In genomic region chr1:151399890-151400235, GRCh38 we compare ENCODE assay signal across 8 cellular contexts. TPM values are rescaled to one million over a fixed set of nuclear protein-coding genes. Genes with fewer than 3 reads are reported as not detected.
A peak's percentile ranks its signal among the peaks of the same experiment; 100 is the strongest.
DNase-seq lines count a peak whose midpoint lies in the region; ATAC-seq lines count a peak whose summit lies in the region.

No MANE protein-coding gene starts in this region.

- H3K27ac Mint-ChIP-seq in stimulated activated naive CD8-positive, alpha-beta T cell treated with anti-CD3 and anti-CD28 coated beads, Interleukin-15, Interleukin-2, amounts not matched to agents 100 ng/mL and 50 ng/mL, for 24 hours: peak overlapping the region; percentile 98

- DNase-seq in activated CD8-positive, alpha-beta memory T cell treated with anti-CD3 and anti-CD28 coated beads, Interleukin-2, amount 50 U/mL, for 48 hours: peak; percentile 64
- DNase-seq in activated CD8-positive, alpha-beta memory T cell treated with anti-CD3 and anti-CD28 coated beads, Interleukin-2, amount 50 U/mL, for 4 hours: no peak
- DNase-seq in OCI-M1 (lab: John Stamatoyannopoulos, UW): peak; percentile 52
- DNase-seq in caudate nucleus (lab: John Stamatoyannopoulos, UW): peak in 2 of 61 donors; percentile 29 to 32
- DNase-seq in left lobe of liver (ENCODE audit: low spot score): no peak

- no peaks in the 10 kb centered on the region for H3K9me3 Mint-ChIP-seq in stimulated activated naive CD8-positive, alpha-beta T cell treated with anti-CD3 and anti-CD28 coated beads, Interleukin-15, Interleukin-2, amounts not matched to agents 100 ng/mL and 50 ng/mL, for 24 hours

- peaks cover 43% of the 10 kb centered on the region for H3K36me3 Mint-ChIP-seq in stimulated activated naive CD8-positive, alpha-beta T cell treated with anti-CD3 and anti-CD28 coated beads, Interleukin-15, Interleukin-2, amounts not matched to agents 100 ng/mL and 50 ng/mL, for 24 hours (ENCODE audit: low read depth)

- H3K27me3 Mint-ChIP-seq in stimulated activated naive CD8-positive, alpha-beta T cell treated with anti-CD3 and anti-CD28 coated beads, Interleukin-15, Interleukin-2, amounts not matched to agents 100 ng/mL and 50 ng/mL, for 24 hours: no peaks in the 10 kb centered on the region

- H3K27ac ChIP-seq in caudate nucleus (ENCODE audit: low read depth, low read length): peak overlapping the region; percentile 98

- ATAC-seq in left lobe of liver (peak; percentile 29), HG02840 (IDR thresholded peaks at IDR 0.05; ENCODE audit: low FRiP score, unreplicated experiment) (no peak), GM21423 (IDR thresholded peaks at IDR 0.05; ENCODE audit: unreplicated experiment) (no peak)

- H3K4me1 Mint-ChIP-seq in stimulated activated naive CD8-positive, alpha-beta T cell treated with anti-CD3 and anti-CD28 coated beads, Interleukin-15, Interleukin-2, amounts not matched to agents 100 ng/mL and 50 ng/mL, for 24 hours (ENCODE audit: low read depth): peaks cover 32% of the 10 kb centered on the region

- H3K4me3 Mint-ChIP-seq in stimulated activated naive CD8-positive, alpha-beta T cell treated with anti-CD3 and anti-CD28 coated beads, Interleukin-15, Interleukin-2, amounts not matched to agents 100 ng/mL and 50 ng/mL, for 24 hours: peak overlapping the region; percentile 95

RNA-seq across cellular contexts. Expression of gene PSMB4, which starts 0.5 kb away (rescaled TPM):
- total RNA-seq in left lobe of liver: 135 TPM

RNA-seq across cellular contexts. Expression of gene SELENBP1, which starts 27.4 kb away (rescaled TPM):
- total RNA-seq in left lobe of liver: 408 TPM

RNA-seq across cellular contexts. Expression of gene RFX5, which starts 52.8 kb away (rescaled TPM):
- 12.2 TPM for total RNA-seq in left lobe of liver

RNA-seq across cellular contexts. Expression of gene POGZ, which starts 59.4 kb away (rescaled TPM):
- total RNA-seq in left lobe of liver: 29.3 TPM

Comparison
In these comparisons a context has a peak if more than half of its experiments do, and no peak if none do; other contexts are left out.
1. DNase-seq: peak in activated CD8-positive, alpha-beta memory T cell treated with anti-CD3 and anti-CD28 coated beads, Interleukin-2, amount 50 U/mL, for 48 hours (single experiment) and OCI-M1 (single experiment); none in activated CD8-positive, alpha-beta memory T cell treated with anti-CD3 and anti-CD28 coated beads, Interleukin-2, amount 50 U/mL, for 4 hours (single experiment) and left lobe of liver (single experiment).